ENCODE assay signal across 1 cellular context in genomic region chr16:46711106-46711769, GRCh38.
TF ChIP-seq lines count a peak whose summit lies in the region.

No MANE protein-coding gene starts in this region.

TF ChIP-seq in HepG2, 621 proteins besides CTCF, POLR2A, EP300 and RAD21 (continued from another document):
- 0 out of 2 replicates have a peak, but pooled peaks have one; percentile 23 for TF ChIP-seq UBTF (CRISPR knock-in tag; IDR thresholded peaks at IDR 0.05)
- no peak for TF ChIP-seq XRCC5 (optimal IDR thresholded peaks at IDR 0.05; ENCODE audit: low read length)
- 0 out of 2 replicates have a peak, but pooled peaks have one; percentile 62 for TF ChIP-seq TEF (CRISPR knock-in tag; IDR thresholded peaks at IDR 0.05)
- TF ChIP-seq ZNF572 (CRISPR knock-in tag; IDR thresholded peaks at IDR 0.05), result 0 out of 2 replicates have a peak, but pooled peaks have one; percentile 32
- no peak for TF ChIP-seq SP1 (IDR thresholded peaks at IDR 0.05)
- TF ChIP-seq SP1 (CRISPR knock-in tag; IDR thresholded peaks at IDR 0.05), result no peak
TF ChIP-seq in HepG2: peak in this region for 10.
